26 cellular contexts compared by ENCODE assay signal in genomic region chr20:53488779-53489272, GRCh38.
DNase-seq lines count a peak whose midpoint lies in the region; ATAC-seq, FAIRE-seq and TF ChIP-seq lines count a peak whose summit lies in the region.
"Had no signal": no experiment of that assay in that cellular context is flagged by ENCODE, and none has a peak within 500 bp of the region (broad histone marks: within the 10 kb centered on the region; RNA-seq: fewer than 3 reads in every experiment).

No MANE protein-coding gene starts in this region.

- intact Hi-C loops in mammary epithelial cell (cut with micrococcal nuclease): no loop called here
- intact Hi-C loops in breast epithelium (cut with DNase I; ENCODE audit: low total_unique reads): no loop called here
- intact Hi-C loops in K562 (cut with micrococcal nuclease): no loop called here
- intact Hi-C loops in pancreas (cut with DNase I): no loop called here

- CTCF ChIA-PET in mammary epithelial cell (lab: Charles Lee; ENCODE audit: low non-redundant PET) (no interaction called here), K562 (lab: Yijun Ruan, JAX; ENCODE audit: low intra/inter-chr PET ratio) (no interaction called here)

- no peaks in the 10 kb centered on the region for H3K9me3 Mint-ChIP-seq in glutamatergic neuron (ENCODE audit: unreplicated experiment)
- H3K9me3 Mint-ChIP-seq: CD4-positive, alpha-beta T cell had no signal

- no peaks in the 10 kb centered on the region for H3F3A ChIP-seq in neural cell (ENCODE audit: insufficient read depth, low read length, poor library complexity, severe bottlenecking)

- no peak for FAIRE-seq in K562 (lab: Jason Lieb, UNC)
- no peak for FAIRE-seq in pancreas (lab: Jason Lieb, UNC)
- FAIRE-seq: A204.1, D721Med, GM12878, GM19239, H1 had no signal

- TF ChIP-seq EP300 in K562 (IDR thresholded peaks at IDR 0.05; ENCODE audit: low read length) (no peak), neural cell (conservative IDR thresholded peaks at IDR 0.05; ENCODE audit: poor library complexity, severe bottlenecking) (peak; percentile 95)

- dilution Hi-C loops in mammary epithelial cell (cut with HindIII; ENCODE audit: low sequenced_read_pairs): no loop called here

- no peaks in the 10 kb centered on the region for H4K20me1 ChIP-seq in mammary epithelial cell (ENCODE audit: insufficient read depth, low read length)
- H4K20me1 ChIP-seq in K562 (replicated peaks; ENCODE audit: control insufficient read depth, insufficient read depth, low read length): no peaks in the 10 kb centered on the region
- H4K20me1 ChIP-seq in neural cell (ENCODE audit: insufficient read depth): no peaks in the 10 kb centered on the region
- H4K20me1 ChIP-seq: BLaER1 had no signal

- peaks cover 2% of the 10 kb centered on the region for H3K4me1 Mint-ChIP-seq in glutamatergic neuron (ENCODE audit: low read depth, unreplicated experiment)
- H3K4me1 Mint-ChIP-seq: B cell; CD8-positive, alpha-beta memory T cell had no signal

- H3K9me2 ChIP-seq in neural cell (ENCODE audit: insufficient read depth, low read length): no peaks in the 10 kb centered on the region

- WGBS in mammary epithelial cell (ENCODE audit: low coverage, missing lambda C conversion rate): 78% methylated on average over 6 of the region's 6 CpGs
- WGBS in K562 (ENCODE audit: insufficient coverage, low coverage, missing lambda C conversion rate): 1% methylated on average over 6 of the region's 6 CpGs
- 80 to 89% methylated on average over 6 of the region's 6 CpGs for WGBS in pancreas, 2 donors

- H3K36me3 Mint-ChIP-seq in glutamatergic neuron (ENCODE audit: unreplicated experiment): no peaks in the 10 kb centered on the region
- H3K36me3 Mint-ChIP-seq: CD8-positive, alpha-beta memory T cell had no signal

- H2AFZ ChIP-seq in mammary epithelial cell (ENCODE audit: low read depth, low read length) (no peak overlapping the region), K562 (ENCODE audit: low read depth, low read length) (no peak overlapping the region), neural cell (ENCODE audit: low read depth, low read length) (no peak overlapping the region)
- H2AFZ ChIP-seq: GM23248 had no signal

- H3K36me3 ChIP-seq in mammary epithelial cell (ENCODE audit: insufficient read depth, low read length): no peaks in the 10 kb centered on the region
- no peaks in the 10 kb centered on the region for H3K36me3 ChIP-seq in breast epithelium
- H3K36me3 ChIP-seq in K562 (ENCODE audit: control insufficient read depth, insufficient read depth, low read length): no peaks in the 10 kb centered on the region
- no peaks in the 10 kb centered on the region for H3K36me3 ChIP-seq in neural cell (ENCODE audit: insufficient read depth, low read length)
- H3K36me3 ChIP-seq in pancreas: no peaks in the 10 kb centered on the region
- H3K36me3 ChIP-seq: BLaER1 had no signal

- H3K9me3 ChIP-seq in mammary epithelial cell (replicated peaks; ENCODE audit: insufficient read depth, low read length) (no peaks in the 10 kb centered on the region), breast epithelium (no peaks in the 10 kb centered on the region), K562 (replicated peaks; ENCODE audit: control insufficient read depth, insufficient read depth, low read depth, low read length) (no peaks in the 10 kb centered on the region), neural cell (ENCODE audit: low read length) (no peaks in the 10 kb centered on the region), pancreas (no peaks in the 10 kb centered on the region)
- H3K9me3 ChIP-seq: BLaER1 had no signal

- in situ Hi-C loops in mammary epithelial cell (cut with MboI; ENCODE audit: low sequenced_read_pairs in 2 of 2): no loop called here
- in situ Hi-C loops in K562 (cut with MboI): no loop called here

- TF ChIP-seq RAD21 in K562 (CRISPR knock-in tag; conservative IDR thresholded peaks at IDR 0.05 in 1 of 2, IDR thresholded peaks at IDR 0.05 in 1 of 2): no peak
- TF ChIP-seq RAD21 in neural cell (conservative IDR thresholded peaks at IDR 0.05): no peak

- no peaks in the 10 kb centered on the region for H3K79me2 ChIP-seq in mammary epithelial cell (ENCODE audit: insufficient read depth, low read length)
- H3K79me2 ChIP-seq in K562 (ENCODE audit: control insufficient read depth, insufficient read depth, low read length): no peaks in the 10 kb centered on the region
- H3K79me2 ChIP-seq in neural cell (replicated peaks; ENCODE audit: insufficient read depth, low read length): no peaks in the 10 kb centered on the region

- no peak overlapping the region for H3K27ac ChIP-seq in mammary epithelial cell (ENCODE audit: insufficient read depth, low read depth, low read length)
- no peak overlapping the region for H3K27ac ChIP-seq in breast epithelium
- no peak overlapping the region for H3K27ac ChIP-seq in K562 (ENCODE audit: extremely low read depth, low read depth, low read length)
- no peak overlapping the region for H3K27ac ChIP-seq in neural cell (ENCODE audit: low read length)
- no peak overlapping the region for H3K27ac ChIP-seq in pancreas
- H3K27ac ChIP-seq: 22Rv1, BLaER1, C4-2B, GM23248 had no signal

- BruUV-seq in mammary epithelial cell (replicated peaks; lab: Mats Ljungman, UMichigan) (TSS peak; percentile 25), K562 (replicated peaks; lab: Mats Ljungman, UMichigan) (no TSS peak)

- no peak overlapping the region for H3K9ac ChIP-seq in mammary epithelial cell (ENCODE audit: insufficient read depth, low read length)
- H3K9ac ChIP-seq in K562 (ENCODE audit: insufficient read depth in 1 of 2, low read depth in 2 of 2, low read length in 2 of 2): no peak overlapping the region
- H3K9ac ChIP-seq in neural cell (ENCODE audit: low read length): no peak overlapping the region
- H3K9ac ChIP-seq: BLaER1, GM23248 had no signal

- no peak overlapping the region for H3K27ac Mint-ChIP-seq in glutamatergic neuron (ENCODE audit: unreplicated experiment)
- H3K27ac Mint-ChIP-seq: B cell; CD4-positive, alpha-beta T cell; CD8-positive, alpha-beta memory T cell had no signal

- H3K9me1 ChIP-seq in K562 (ENCODE audit: control insufficient read depth, insufficient read depth, low read length): no peaks in the 10 kb centered on the region

- DNase-seq in mammary epithelial cell (no peak), breast epithelium (ENCODE audit: low spot score in 2 of 2) (no peak), K562 (ENCODE audit: extremely low read depth in 1 of 4, low spot score in 3 of 4) (no peak), mucosa of gallbladder (ENCODE audit: low spot score) (no peak), NCI-H146 (lab: John Stamatoyannopoulos, UW) (no peak), glutamatergic neuron (no peak), pancreas (no peak)
- DNase-seq: CD4-positive, alpha-beta T cell; CD8-positive, alpha-beta memory T cell; DMS 273 treated with DMSO at 0.1 percent for 48 hours; DMS79; EL; GDM1; GM23248; H7; HCEC 1CT had no signal

- ATAC-seq in K562 (no peak), pancreas (no peak)
- ATAC-seq: GM12878 had no signal

- H3K27me3 ChIP-seq in mammary epithelial cell (ENCODE audit: insufficient read depth, low read length): no peaks in the 10 kb centered on the region
- H3K27me3 ChIP-seq in breast epithelium: no peaks in the 10 kb centered on the region
- peaks cover 1 to 19% of the 10 kb centered on the region in 2 experiments for H3K27me3 ChIP-seq in K562 (ENCODE audit: control insufficient read depth in 2 of 2, insufficient read depth in 2 of 2, low read length in 2 of 2)
- no peaks in the 10 kb centered on the region for H3K27me3 ChIP-seq in neural cell (ENCODE audit: insufficient read depth, low read depth, low read length)
- no peaks in the 10 kb centered on the region for H3K27me3 ChIP-seq in pancreas
- H3K27me3 ChIP-seq: BLaER1 had no signal

- H3K4me2 ChIP-seq in mammary epithelial cell (ENCODE audit: insufficient read depth, low read depth, low read length): no peak overlapping the region
- no peak overlapping the region for H3K4me2 ChIP-seq in K562 (ENCODE audit: insufficient read depth, low read length)
- no peak overlapping the region for H3K4me2 ChIP-seq in neural cell (ENCODE audit: low read length)
- H3K4me2 ChIP-seq: BLaER1 had no signal

- H3K4me3 ChIP-seq in mammary epithelial cell (replicated peaks in 1 of 3; ENCODE audit: insufficient read depth in 1 of 3, low read depth in 2 of 3, low read length in 3 of 3): no peak overlapping the region
- H3K4me3 ChIP-seq in breast epithelium: no peak overlapping the region
- no peak overlapping the region for H3K4me3 ChIP-seq in K562
- no peak overlapping the region for H3K4me3 ChIP-seq in neural cell (ENCODE audit: low read length)
- H3K4me3 ChIP-seq in pancreas: no peak overlapping the region
- H3K4me3 ChIP-seq: BLaER1, GM12878, GM23248 had no signal

- H3K4me3 Mint-ChIP-seq in glutamatergic neuron (ENCODE audit: unreplicated experiment): no peak overlapping the region
- H3K4me3 Mint-ChIP-seq: B cell; CD4-positive, alpha-beta T cell; CD8-positive, alpha-beta memory T cell had no signal

- H3K4me1 ChIP-seq in mammary epithelial cell (ENCODE audit: insufficient read depth, low read length) (no peaks in the 10 kb centered on the region), breast epithelium (no peaks in the 10 kb centered on the region), K562 (replicated peaks in 1 of 2; ENCODE audit: control insufficient read depth in 2 of 2, insufficient read depth in 2 of 2, low read length in 2 of 2) (no peaks in the 10 kb centered on the region), pancreas (no peaks in the 10 kb centered on the region)
- H3K4me1 ChIP-seq: BLaER1 had no signal

- no peaks in the 10 kb centered on the region for H3K27me3 Mint-ChIP-seq in glutamatergic neuron (ENCODE audit: unreplicated experiment)
- H3K27me3 Mint-ChIP-seq: B cell; CD4-positive, alpha-beta T cell had no signal

- TF ChIP-seq CTCF in mammary epithelial cell (conservative IDR thresholded peaks at IDR 0.05 in 1 of 2, IDR thresholded peaks at IDR 0.05 in 1 of 2; ENCODE audit: extremely low read depth in 1 of 2, insufficient read depth in 1 of 2, low read depth in 1 of 2, low read length in 2 of 2) (no peak), breast epithelium (IDR thresholded peaks at IDR 0.05) (no peak), K562 (IDR thresholded peaks at IDR 0.05 in 2 of 3, conservative IDR thresholded peaks at IDR 0.05 in 1 of 3; ENCODE audit: insufficient read depth in 2 of 3, low read depth in 1 of 3, low read length in 3 of 3) (no peak), neural cell (IDR thresholded peaks at IDR 0.05; ENCODE audit: poor library complexity, severe bottlenecking) (no peak), glutamatergic neuron (IDR thresholded peaks at IDR 0.05; ENCODE audit: partially characterized antibody, unreplicated experiment) (no peak), pancreas (IDR thresholded peaks at IDR 0.05) (no peak)

- TF ChIP-seq POLR2A in breast epithelium (IDR thresholded peaks at IDR 0.05): no peak
- no peak for TF ChIP-seq POLR2A in K562 (conservative IDR thresholded peaks at IDR 0.05)

- POLR2A ChIA-PET in K562 (lab: Yijun Ruan, JAX): no interaction called here

TF ChIP-seq in K562, 482 proteins besides CTCF, POLR2A, EP300 and RAD21 (continues in another document):
- TF ChIP-seq BRD4 (IDR thresholded peaks at IDR 0.05) (no peak), ZNF217 (CRISPR knock-in tag; IDR thresholded peaks at IDR 0.05) (no peak), SNRNP70 (optimal IDR thresholded peaks at IDR 0.05; ENCODE audit: low read depth, low read length) (no peak)

TF ChIP-seq in neural cell, 6 proteins besides CTCF, POLR2A, EP300 and RAD21 (continues in another document):
- peak; percentile 80 for TF ChIP-seq POLR2AphosphoS5 (IDR thresholded peaks at IDR 0.05)
- TF ChIP-seq EZH2 (IDR thresholded peaks at IDR 0.05; ENCODE audit: borderline replicate concordance, insufficient read depth, low read length, poor library complexity, severe bottlenecking): no peak
